Comparison of ENCODE assay signal across 8 cellular contexts in genomic region chr19:17933414-17934129, GRCh38. TPM values are rescaled to one million over a fixed set of nuclear protein-coding genes. Genes with fewer than 3 reads are reported as not detected.
DNase-seq lines count a peak whose midpoint lies in the region; ATAC-seq, FAIRE-seq and TF ChIP-seq lines count a peak whose summit lies in the region.

No MANE protein-coding gene starts in this region.

- no peaks in the 10 kb centered on the region; the same call in 1 of the 2 replicates for H3K79me2 ChIP-seq in KMS-11 (ENCODE audit: insufficient read depth, low read depth)

- DNase-seq in bronchial epithelial cell (ENCODE audit: low read depth) (peak; percentile 90), medulla oblongata (ENCODE audit: extremely low spot score) (no peak), NOMO-1 (lab: John Stamatoyannopoulos, UW; ENCODE audit: unreplicated experiment in 2 of 2) (no peak), UCSD-AML1 (lab: John Stamatoyannopoulos, UW; ENCODE audit: unreplicated experiment) (no peak)

- H3K4me3 ChIP-seq in BLaER1 = peak overlapping the region; percentile 85
- peak overlapping the region; percentile 9 for H3K4me3 ChIP-seq in KMS-11 (IDR thresholded peaks at IDR 0.05; ENCODE audit: insufficient read depth, low read depth, low read length)
- H3K4me3 ChIP-seq in bronchial epithelial cell (ENCODE audit: low read depth, low read length) = peak overlapping the region; percentile 88
- H3K4me3 ChIP-seq in muscle layer of colon (ENCODE audit: low read depth in 1 of 2, low read length in 2 of 2) = peak overlapping the region; percentile 54 to 98

- H3K4me2 ChIP-seq in BLaER1 (peak overlapping the region; percentile 96), KMS-11 (peak overlapping the region; percentile 69)

- FAIRE-seq in bronchial epithelial cell (lab: Jason Lieb, UNC) = no peak

- H3K27me3 ChIP-seq in BLaER1 (no peaks in the 10 kb centered on the region), KMS-11 (ENCODE audit: insufficient read depth, low read depth) (no peaks in the 10 kb centered on the region), bronchial epithelial cell (ENCODE audit: control insufficient read depth, insufficient read depth, low read length) (no peaks in the 10 kb centered on the region), muscle layer of colon (ENCODE audit: control insufficient read depth in 1 of 2, insufficient read depth in 2 of 2, low read length in 2 of 2) (no peaks in the 10 kb centered on the region)

- H3K9ac ChIP-seq in BLaER1 (peak overlapping the region; percentile 91), KMS-11 (peak overlapping the region; percentile 88), muscle layer of colon (ENCODE audit: low read length) (peak overlapping the region; percentile 77)

- H3K9me3 ChIP-seq in BLaER1 (no peaks in the 10 kb centered on the region), muscle layer of colon (ENCODE audit: low read length) (no peaks in the 10 kb centered on the region)

- peak overlapping the region; percentile 86; the same call in 1 of the 2 replicates for H2AFZ ChIP-seq in KMS-11 (ENCODE audit: low read depth)

- TF ChIP-seq CTCF in KMS-11 (conservative IDR thresholded peaks at IDR 0.05; ENCODE audit: low read depth, low read length) = no peak
- TF ChIP-seq CTCF in bronchial epithelial cell (IDR thresholded peaks at IDR 0.05; ENCODE audit: insufficient read depth, low read length, severe bottlenecking) = no peak

- H3K4me1 ChIP-seq in BLaER1 = peaks cover 22% of the 10 kb centered on the region
- peaks cover 28% of the 10 kb centered on the region for H3K4me1 ChIP-seq in KMS-11 (ENCODE audit: low read depth, poor library complexity, severe bottlenecking)
- H3K4me1 ChIP-seq in muscle layer of colon (ENCODE audit: insufficient read depth, low read length) = peaks cover 9% of the 10 kb centered on the region

- H3K27ac ChIP-seq in BLaER1 = peak overlapping the region; percentile 98
- no peak overlapping the region; the same call in 1 of the 2 replicates for H3K27ac ChIP-seq in KMS-11
- peak overlapping the region; percentile 87 for H3K27ac ChIP-seq in muscle layer of colon (ENCODE audit: low read depth, low read length)

- ATAC-seq in GM18909 (IDR thresholded peaks at IDR 0.05; ENCODE audit: poor library complexity, unreplicated experiment) = no peak

- H4K20me1 ChIP-seq in BLaER1 = peaks cover 6% of the 10 kb centered on the region; the same call in 1 of the 2 replicates
- no peaks in the 10 kb centered on the region for H4K20me1 ChIP-seq in KMS-11 (ENCODE audit: insufficient read depth)

- H3K36me3 ChIP-seq in BLaER1 = peaks cover 29% of the 10 kb centered on the region
- H3K36me3 ChIP-seq in KMS-11 (ENCODE audit: insufficient read depth) = no peaks in the 10 kb centered on the region
- H3K36me3 ChIP-seq in bronchial epithelial cell (ENCODE audit: control insufficient read depth, insufficient read depth, low read length) = peaks cover 2% of the 10 kb centered on the region
- peaks cover 12% of the 10 kb centered on the region for H3K36me3 ChIP-seq in muscle layer of colon (ENCODE audit: insufficient read depth, low read length)

RNA-seq across cellular contexts. Expression of gene CCDC124, which starts 0.8 kb away (rescaled TPM):
- 37.9 and 62.2 TPM in 2 replicates for total RNA-seq in bronchial epithelial cell

RNA-seq across cellular contexts. Expression of gene KCNN1, which starts 33.3 kb away (rescaled TPM):
- not detected in 2 replicates for total RNA-seq in bronchial epithelial cell

Comparison
In these comparisons a context has a peak if more than half of its experiments do, and no peak if none do; other contexts are left out.
1. H3K4me3 ChIP-seq: peak in every context shown above with its lines; median percentile 88 in bronchial epithelial cell; 85 in BLaER1; 76 in muscle layer of colon; 9 in KMS-11.